ENCODE assay signal across 17 cellular contexts in genomic region chr17:5975651-5976050, GRCh38.
"Had no signal": no experiment of that assay in that cellular context is flagged by ENCODE, and none has a peak within 500 bp of the region (broad histone marks: within the 10 kb centered on the region; RNA-seq: fewer than 3 reads in every experiment).

No MANE protein-coding gene starts in this region.

- H3K4me3 ChIP-seq: left ventricle myocardium inferior, mucosa of descending colon, spleen, thoracic aorta had no signal

- H3K4me1 ChIP-seq: left ventricle myocardium inferior, spleen had no signal

- DNase-seq: activated T-cell treated with anti-CD3 and anti-CD28 coated beads, Interleukin-2, amount 50 U/mL, for 1 hour; aorta; caudate nucleus; effector memory CD4-positive, alpha-beta T cell; foreskin melanocyte; kidney; left ventricle myocardium inferior; mucosa of descending colon; naive B cell; spleen; stimulated activated CD4-positive, alpha-beta T cell treated with anti-CD3 and anti-CD28 coated beads, Interleukin-4, amount 100 ng/mL, for 1 hour; stimulated activated naive CD4-positive, alpha-beta T cell treated with Interleukin-2 at 50 U/mL for 16 hours; T-helper 9 cell had no signal

- ATAC-seq: activated naive CD4-positive, alpha-beta T cell treated with anti-CD3 and anti-CD28 coated beads, Interleukin-2, amount 50 U/mL, for 72 hours; activated T-helper 17 cell treated with anti-CD3 and anti-CD28 coated beads, Interleukin-2, amount 50 U/mL, for 72 hours; mucosa of descending colon; WTC11 had no signal

- H3K36me3 ChIP-seq: left ventricle myocardium inferior, spleen, thoracic aorta had no signal

- H3K27ac ChIP-seq: left ventricle myocardium inferior, spleen, thoracic aorta had no signal
